ENCODE assay signal across 24 cellular contexts in genomic region chr13:111158136-111158805, GRCh38. TPM values are rescaled to one million over a fixed set of nuclear protein-coding genes. Genes with fewer than 3 reads are reported as not detected.
DNase-seq lines count a peak whose midpoint lies in the region; ATAC-seq, FAIRE-seq and TF ChIP-seq lines count a peak whose summit lies in the region.
"Had no signal": no experiment of that assay in that cellular context is flagged by ENCODE, and none has a peak within 500 bp of the region (broad histone marks: within the 10 kb centered on the region; RNA-seq: fewer than 3 reads in every experiment).

No MANE protein-coding gene starts in this region.

- TF ChIP-seq POLR2A in GM12891 (IDR thresholded peaks at IDR 0.05; ENCODE audit: low read depth, low read length), result no peak

- H3K27ac Mint-ChIP-seq in activated CD4-positive, alpha-beta T cell treated with anti-CD3 and anti-CD28 coated beads for 36 hours, result no peak overlapping the region
- H3K27ac Mint-ChIP-seq: activated naive CD4-positive, alpha-beta T cell treated with anti-CD3 and anti-CD28 coated beads, Interleukin-2, amount 50 U/mL, for 72 hours; CD4-positive, CD25-positive, alpha-beta regulatory T cell; nephron progenitor cell; stimulated activated memory B cell treated with anti-CD40 and anti-IgM and Interleukin-4, amounts not matched to agents 10 μg/mL and 1 μg/mL and 100 μg/mL, for 72 hours had no signal

- no peak for TF ChIP-seq CTCF in epithelial cell of esophagus (IDR thresholded peaks at IDR 0.05; ENCODE audit: insufficient read depth, low read depth, low read length, missing control alignments)

- no peaks in the 10 kb centered on the region for H3K27me3 ChIP-seq in adipocyte (replicated peaks; ENCODE audit: control insufficient read depth, insufficient read depth, low read length)
- H3K27me3 ChIP-seq: dorsolateral prefrontal cortex had no signal

- DNase-seq in GM12891 (ENCODE audit: insufficient read length, low spot score) (no peak), adipocyte (ENCODE audit: low read depth) (peak; percentile 26), epithelial cell of esophagus (ENCODE audit: low read depth) (peak; percentile 33), renal cortical epithelial cell (ENCODE audit: low read depth) (peak; percentile 28), NCI-H524 treated with DMSO at 0.1 percent for 48 hours (lab: John Stamatoyannopoulos, UW) (no peak), dermis blood vessel endothelial cell (no peak)
- DNase-seq in activated T-cell treated with anti-CD3 and anti-CD28 coated beads, Interleukin-2, amount 50 U/mL, for 48 hours, result no peak
- DNase-seq in activated CD4-positive, alpha-beta T cell treated with anti-CD3 and anti-CD28 coated beads for 36 hours, result no peak
- DNase-seq: activated CD4-positive, alpha-beta T cell treated with anti-CD3 and anti-CD28 coated beads for 1 hour; CD4-positive, CD25-positive, alpha-beta regulatory T cell; erythroblast; glutamatergic neuron; HCEC 1CT; left colon; NCI-H2107; NCI-H510A treated with DMSO at 0.1 percent for 48 hours; nephron progenitor cell; stimulated activated CD4-positive, alpha-beta T cell treated with anti-CD3 and anti-CD28 coated beads, Interleukin-1b, Interleukin-23, amount 100 ng/mL, for 48 hours; T-helper 9 cell had no signal

- no peaks in the 10 kb centered on the region for H3K9me3 ChIP-seq in adipocyte (ENCODE audit: control insufficient read depth, low read length)

- H3K4me1 ChIP-seq in adipocyte (ENCODE audit: control insufficient read depth, insufficient read depth, low read length), result peaks cover 40% of the 10 kb centered on the region
- H3K4me1 ChIP-seq: parathyroid adenoma had no signal

- H3K4me3 ChIP-seq in adipocyte (ENCODE audit: low read length), result no peak overlapping the region
- H3K4me3 ChIP-seq in epithelial cell of esophagus (ENCODE audit: low read length), result no peak overlapping the region

- FAIRE-seq in GM12891 (lab: Jason Lieb, UNC), result peak; percentile 33

- H3K9me3 Mint-ChIP-seq in activated CD4-positive, alpha-beta T cell treated with anti-CD3 and anti-CD28 coated beads for 36 hours (ENCODE audit: low read depth), result peaks cover 8% of the 10 kb centered on the region
- H3K9me3 Mint-ChIP-seq: brain; CD4-positive, CD25-positive, alpha-beta regulatory T cell; nephron progenitor cell; stimulated activated memory B cell treated with anti-CD40 and anti-IgM and Interleukin-4, amounts not matched to agents 10 μg/mL and 1 μg/mL and 100 μg/mL, for 72 hours had no signal

- POLR2A ChIA-PET in activated CD4-positive, alpha-beta T cell treated with anti-CD3 and anti-CD28 coated beads for 36 hours (lab: Charles Lee), result no interaction called here

- peaks cover 30% of the 10 kb centered on the region for H3K36me3 ChIP-seq in adipocyte (ENCODE audit: control insufficient read depth, insufficient read depth, low read length, severe bottlenecking)

- no peak overlapping the region for H3K9ac ChIP-seq in adipocyte (ENCODE audit: low read length)
- H3K9ac ChIP-seq: parathyroid adenoma had no signal

- intact Hi-C loops in activated CD4-positive, alpha-beta T cell treated with anti-CD3 and anti-CD28 coated beads for 36 hours (cut with DNase I, micrococcal nuclease), result loop anchor here (10.0 kb wide), 2 partner anchors 443 to 1373 kb away; partner anchors contain the start of genes ING1 (in 1 of the 2) and IRS2 (in 1 of the 2)

- peaks cover 41% of the 10 kb centered on the region for H3K36me3 Mint-ChIP-seq in activated CD4-positive, alpha-beta T cell treated with anti-CD3 and anti-CD28 coated beads for 36 hours (ENCODE audit: low read depth)

- no peak for ATAC-seq in activated CD4-positive, alpha-beta T cell treated with anti-CD3 and anti-CD28 coated beads for 36 hours
- ATAC-seq: activated naive CD4-positive, alpha-beta T cell treated with anti-CD3 and anti-CD28 coated beads, Interleukin-2, amount 50 U/mL, for 72 hours; left colon; stimulated activated memory B cell treated with anti-CD40 and anti-IgM and Interleukin-4, amounts not matched to agents 10 μg/mL and 1 μg/mL and 100 μg/mL, for 72 hours had no signal

- CTCF ChIA-PET in activated CD4-positive, alpha-beta T cell treated with anti-CD3 and anti-CD28 coated beads for 36 hours (lab: Charles Lee), result interaction anchor here (0.6 to 1.6 kb wide), 17 partner anchors 10 to 1755 kb away, joined by 3 to 7 read pairs (median 3); no protein-coding TSS in a partner anchor

- H3K27me3 Mint-ChIP-seq in activated CD4-positive, alpha-beta T cell treated with anti-CD3 and anti-CD28 coated beads for 36 hours, result no peaks in the 10 kb centered on the region
- H3K27me3 Mint-ChIP-seq: stimulated activated memory B cell treated with anti-CD40 and anti-IgM and Interleukin-4, amounts not matched to agents 10 μg/mL and 1 μg/mL and 100 μg/mL, for 72 hours had no signal

- H3K4me3 Mint-ChIP-seq in activated CD4-positive, alpha-beta T cell treated with anti-CD3 and anti-CD28 coated beads for 36 hours, result no peak overlapping the region
- H3K4me3 Mint-ChIP-seq: nephron progenitor cell; stimulated activated memory B cell treated with anti-CD40 and anti-IgM and Interleukin-4, amounts not matched to agents 10 μg/mL and 1 μg/mL and 100 μg/mL, for 72 hours had no signal

- H3K4me1 Mint-ChIP-seq in activated CD4-positive, alpha-beta T cell treated with anti-CD3 and anti-CD28 coated beads for 36 hours, result peaks cover 47% of the 10 kb centered on the region

TF ChIP-seq in GM12891, 5 proteins besides CTCF, POLR2A, EP300 and RAD21:
- TF ChIP-seq TAF1 (IDR thresholded peaks at IDR 0.05; ENCODE audit: low read depth, low read length), result no peak
- no peak for TF ChIP-seq SPI1 (IDR thresholded peaks at IDR 0.05; ENCODE audit: low read depth, low read length)
- TF ChIP-seq POLR2AphosphoS5 (IDR thresholded peaks at IDR 0.05; ENCODE audit: low read depth, low read length), result no peak
- no peak for TF ChIP-seq POU2F2 (IDR thresholded peaks at IDR 0.05; ENCODE audit: low read depth, low read length)
- no peak for TF ChIP-seq PAX5 (IDR thresholded peaks at IDR 0.05; ENCODE audit: insufficient read depth, low read length, severe bottlenecking)

RNA-seq across cellular contexts. Expression of gene ARHGEF7, which starts 43.2 kb away (rescaled TPM):
- polyA plus RNA-seq in GM12891 (2012; ENCODE audit: low read depth, missing spikeins), result 62.9 TPM
- total RNA-seq in renal cortical epithelial cell (19.1 and 37.6 TPM in 2 replicates), dermis blood vessel endothelial cell (278 and 307 TPM in 2 replicates)
- total RNA-seq in activated CD4-positive, alpha-beta T cell treated with anti-CD3 and anti-CD28 coated beads for 36 hours, result 10 to 100 TPM; 66.9 to 70.2 TPM

Comparison
In these comparisons a context has a peak if more than half of its experiments do, and no peak if none do; other contexts are left out.
1. DNase-seq: peak in adipocyte (single experiment), epithelial cell of esophagus (single experiment) and renal cortical epithelial cell (single experiment); none in GM12891 (single experiment), NCI-H524 treated with DMSO at 0.1 percent for 48 hours (single experiment), activated T-cell treated with anti-CD3 and anti-CD28 coated beads, Interleukin-2, amount 50 U/mL, for 48 hours (0 of 2), dermis blood vessel endothelial cell (single experiment) and activated CD4-positive, alpha-beta T cell treated with anti-CD3 and anti-CD28 coated beads for 36 hours (single experiment).